ENCODE assay signal across 8 cellular contexts in genomic region chr2:87464219-87464618, GRCh38.
DNase-seq lines count a peak whose midpoint lies in the region; ATAC-seq and TF ChIP-seq lines count a peak whose summit lies in the region.
"Not testable (repeated sequence)": the region's sequence is repeated elsewhere in the genome, so short reads cannot be mapped to it uniquely, and the experiment has no call there.

No MANE protein-coding gene starts in this region.

- H3K27ac Mint-ChIP-seq in CD14-positive monocyte = peak overlapping the region in 4 of 7 donors; percentile 54 to 85 (median 68)
- H3K27ac Mint-ChIP-seq in activated CD4-positive, alpha-beta T cell treated with anti-CD3 and anti-CD28 coated beads, Interleukin-2, amount 10 ng/mL, durations not matched to agents 24 days and 14 days = not testable (repeated sequence)
- peak overlapping the region; percentile 75 for H3K27ac Mint-ChIP-seq in activated naive CD8-positive, alpha-beta T cell treated with anti-CD3 and anti-CD28 coated beads, Interleukin-2, amount 10 ng/mL, durations not matched to agents 7 days and 5 days
- peak overlapping the region; percentile 86 to 98 (median 95) for H3K27ac Mint-ChIP-seq in immature natural killer cell
- peak overlapping the region; percentile 83 to 93 for H3K27ac Mint-ChIP-seq in natural killer cell
- peak overlapping the region; percentile 37 for H3K27ac Mint-ChIP-seq in stimulated activated naive B cell treated with anti-CD40 and anti-IgM and Interleukin-4, amounts not matched to agents 10 μg/mL and 1 μg/mL and 100 μg/mL, for 72 hours

- not testable (repeated sequence) for H3K27ac ChIP-seq in HL-60 (replicated peaks)

- H3K4me3 ChIP-seq in HL-60 (replicated peaks; ENCODE audit: insufficient read depth, low read length) = not testable (repeated sequence)

- not testable (repeated sequence) for H3K9me3 Mint-ChIP-seq in CD14-positive monocyte; activated CD4-positive, alpha-beta T cell treated with anti-CD3 and anti-CD28 coated beads, Interleukin-2, amount 10 ng/mL, durations not matched to agents 24 days and 14 days; activated T-cell treated with anti-CD3 and anti-CD28 coated beads, Interleukin-2, amount 50 U/mL, for 4 hours; activated naive CD8-positive, alpha-beta T cell treated with anti-CD3 and anti-CD28 coated beads, Interleukin-2, amount 10 ng/mL, durations not matched to agents 7 days and 5 days; immature natural killer cell; natural killer cell; stimulated activated naive B cell treated with anti-CD40 and anti-IgM and Interleukin-4, amounts not matched to agents 10 μg/mL and 1 μg/mL and 100 μg/mL, for 72 hours

- peaks cover 22% of the 10 kb centered on the region for H3K4me1 Mint-ChIP-seq in CD14-positive monocyte
- H3K4me1 Mint-ChIP-seq in activated CD4-positive, alpha-beta T cell treated with anti-CD3 and anti-CD28 coated beads, Interleukin-2, amount 10 ng/mL, durations not matched to agents 24 days and 14 days = peaks cover 29% of the 10 kb centered on the region
- peaks cover 46% of the 10 kb centered on the region for H3K4me1 Mint-ChIP-seq in activated T-cell treated with anti-CD3 and anti-CD28 coated beads, Interleukin-2, amount 50 U/mL, for 4 hours (ENCODE audit: low read depth)
- peaks cover 25% of the 10 kb centered on the region for H3K4me1 Mint-ChIP-seq in activated naive CD8-positive, alpha-beta T cell treated with anti-CD3 and anti-CD28 coated beads, Interleukin-2, amount 10 ng/mL, durations not matched to agents 7 days and 5 days
- peaks cover 39 to 42% of the 10 kb centered on the region in 2 donors for H3K4me1 Mint-ChIP-seq in immature natural killer cell
- peaks cover 25 to 26% of the 10 kb centered on the region in 2 donors for H3K4me1 Mint-ChIP-seq in natural killer cell
- peaks cover 18 to 28% of the 10 kb centered on the region in 2 donors for H3K4me1 Mint-ChIP-seq in stimulated activated naive B cell treated with anti-CD40 and anti-IgM and Interleukin-4, amounts not matched to agents 10 μg/mL and 1 μg/mL and 100 μg/mL, for 72 hours

- intact Hi-C loops in CD14-positive monocyte (cut with micrococcal nuclease); activated CD4-positive, alpha-beta T cell treated with anti-CD3 and anti-CD28 coated beads, Interleukin-2, amount 10 ng/mL, durations not matched to agents 24 days and 14 days (cut with micrococcal nuclease); natural killer cell (cut with micrococcal nuclease): not testable (repeated sequence)

- not testable (repeated sequence) for TF ChIP-seq CTCF in CD14-positive monocyte (IDR thresholded peaks at IDR 0.05); HL-60 (IDR thresholded peaks at IDR 0.05; ENCODE audit: insufficient read depth, low read length); natural killer cell (IDR thresholded peaks at IDR 0.05)

- H3K4me3 Mint-ChIP-seq in CD14-positive monocyte = peak overlapping the region in 1 of 2 donors; percentile 39
- H3K4me3 Mint-ChIP-seq in activated CD4-positive, alpha-beta T cell treated with anti-CD3 and anti-CD28 coated beads, Interleukin-2, amount 10 ng/mL, durations not matched to agents 24 days and 14 days = peak overlapping the region; percentile 48
- H3K4me3 Mint-ChIP-seq in activated T-cell treated with anti-CD3 and anti-CD28 coated beads, Interleukin-2, amount 50 U/mL, for 4 hours = peak overlapping the region; percentile 37
- H3K4me3 Mint-ChIP-seq in activated naive CD8-positive, alpha-beta T cell treated with anti-CD3 and anti-CD28 coated beads, Interleukin-2, amount 10 ng/mL, durations not matched to agents 7 days and 5 days = peak overlapping the region; percentile 58
- peak overlapping the region; percentile 73 to 86 (median 80) for H3K4me3 Mint-ChIP-seq in immature natural killer cell
- peak overlapping the region; percentile 78 for H3K4me3 Mint-ChIP-seq in natural killer cell
- H3K4me3 Mint-ChIP-seq in stimulated activated naive B cell treated with anti-CD40 and anti-IgM and Interleukin-4, amounts not matched to agents 10 μg/mL and 1 μg/mL and 100 μg/mL, for 72 hours = not testable (repeated sequence)

- POLR2A ChIA-PET in activated naive CD8-positive, alpha-beta T cell treated with anti-CD3 and anti-CD28 coated beads, Interleukin-2, amount 10 ng/mL, durations not matched to agents 7 days and 5 days (lab: Charles Lee) = not testable (repeated sequence)

- ATAC-seq in activated T-cell treated with anti-CD3 and anti-CD28 coated beads, Interleukin-2, amount 50 U/mL, for 4 hours; activated naive CD8-positive, alpha-beta T cell treated with anti-CD3 and anti-CD28 coated beads, Interleukin-2, amount 10 ng/mL, durations not matched to agents 7 days and 5 days (ENCODE audit: low read depth); stimulated activated naive B cell treated with anti-CD40 and anti-IgM and Interleukin-4, amounts not matched to agents 10 μg/mL and 1 μg/mL and 100 μg/mL, for 72 hours (replicated peaks): not testable (repeated sequence)
- peak; percentile 64 to 85 (median 71) for ATAC-seq in natural killer cell

- not testable (repeated sequence) for H3K27me3 Mint-ChIP-seq in CD14-positive monocyte (ENCODE audit: low read depth in 3 of 3); activated CD4-positive, alpha-beta T cell treated with anti-CD3 and anti-CD28 coated beads, Interleukin-2, amount 10 ng/mL, durations not matched to agents 24 days and 14 days; activated T-cell treated with anti-CD3 and anti-CD28 coated beads, Interleukin-2, amount 50 U/mL, for 4 hours (ENCODE audit: low read depth); activated naive CD8-positive, alpha-beta T cell treated with anti-CD3 and anti-CD28 coated beads, Interleukin-2, amount 10 ng/mL, durations not matched to agents 7 days and 5 days; immature natural killer cell (ENCODE audit: low read depth in 3 of 3); natural killer cell (ENCODE audit: low read depth in 2 of 2); stimulated activated naive B cell treated with anti-CD40 and anti-IgM and Interleukin-4, amounts not matched to agents 10 μg/mL and 1 μg/mL and 100 μg/mL, for 72 hours

- peak; percentile 48 for DNase-seq in CD14-positive monocyte (ENCODE audit: low spot score)
- DNase-seq in HL-60 (ENCODE audit: low read depth in 1 of 2, low spot score in 1 of 2) = peak; percentile 45 to 78
- not testable (repeated sequence) for DNase-seq in activated CD4-positive, alpha-beta T cell treated with anti-CD3 and anti-CD28 coated beads, Interleukin-2, amount 10 ng/mL, durations not matched to agents 24 days and 14 days; activated T-cell treated with anti-CD3 and anti-CD28 coated beads, Interleukin-2, amount 50 U/mL, for 4 hours; activated naive CD8-positive, alpha-beta T cell treated with anti-CD3 and anti-CD28 coated beads, Interleukin-2, amount 10 ng/mL, durations not matched to agents 7 days and 5 days; stimulated activated naive B cell treated with anti-CD40 and anti-IgM and Interleukin-4, amounts not matched to agents 10 μg/mL and 1 μg/mL and 100 μg/mL, for 72 hours
- DNase-seq in immature natural killer cell = peak; percentile 32 to 56 (median 52)
- DNase-seq in natural killer cell = peak; percentile 33

- not testable (repeated sequence) for H3K36me3 Mint-ChIP-seq in CD14-positive monocyte; activated naive CD8-positive, alpha-beta T cell treated with anti-CD3 and anti-CD28 coated beads, Interleukin-2, amount 10 ng/mL, durations not matched to agents 7 days and 5 days; immature natural killer cell; natural killer cell
- peaks cover 21% of the 10 kb centered on the region for H3K36me3 Mint-ChIP-seq in activated CD4-positive, alpha-beta T cell treated with anti-CD3 and anti-CD28 coated beads, Interleukin-2, amount 10 ng/mL, durations not matched to agents 24 days and 14 days (ENCODE audit: low read depth)
- peaks cover 13% of the 10 kb centered on the region for H3K36me3 Mint-ChIP-seq in activated T-cell treated with anti-CD3 and anti-CD28 coated beads, Interleukin-2, amount 50 U/mL, for 4 hours (ENCODE audit: insufficient read depth)
- peaks cover 7 to 13% of the 10 kb centered on the region in 2 donors for H3K36me3 Mint-ChIP-seq in stimulated activated naive B cell treated with anti-CD40 and anti-IgM and Interleukin-4, amounts not matched to agents 10 μg/mL and 1 μg/mL and 100 μg/mL, for 72 hours

- H3K27me3 ChIP-seq in HL-60 (ENCODE audit: insufficient read depth, poor library complexity, severe bottlenecking) = not testable (repeated sequence)
